In genomic region chr2:172095146-172095904, GRCh38 we compare ENCODE assay signal across 8 cellular contexts. TPM values are rescaled to one million over a fixed set of nuclear protein-coding genes. Genes with fewer than 3 reads are reported as not detected.
DNase-seq lines count a peak whose midpoint lies in the region; FAIRE-seq and TF ChIP-seq lines count a peak whose summit lies in the region.

No MANE protein-coding gene starts in this region.

- H3K4me3 Mint-ChIP-seq in brain: peak overlapping the region; percentile 80 to 87 (median 84)

- FAIRE-seq in HTR-8/SVneo (lab: Jason Lieb, UNC): peak; percentile 90

- peaks cover 40% of the 10 kb centered on the region for H3K4me1 Mint-ChIP-seq in brain

- peak overlapping the region in 3 of 5 experiments; percentile 51 to 93 (median 93) for H3K27ac Mint-ChIP-seq in brain

- TF ChIP-seq CTCF in brain (conservative IDR thresholded peaks at IDR 0.05): no peak

- peaks cover 6% of the 10 kb centered on the region for H3K36me3 Mint-ChIP-seq in brain

- H3K9me3 Mint-ChIP-seq in brain: peaks cover 0 to 5% (median 0%) of the 10 kb centered on the region in 5 experiments

- H3K27me3 Mint-ChIP-seq in brain: peaks cover 69% of the 10 kb centered on the region

- peak; percentile 22 for DNase-seq in DMS114 treated with DMSO at 0.1 percent for 48 hours (lab: John Stamatoyannopoulos, UW; ENCODE audit: unreplicated experiment)
- DNase-seq in HTR-8/SVneo (ENCODE audit: insufficient read length, low spot score): peak; percentile 64
- DNase-seq in T-helper 2 cell: peak in 4 of 5 experiments; percentile 48 to 82 (median 72)
- peak; percentile 83 for DNase-seq in iris pigment epithelial cell (ENCODE audit: low read depth)
- peak; percentile 56 for DNase-seq in stimulated activated CD4-positive, alpha-beta T cell treated with anti-CD3 and anti-CD28 coated beads, Interleukin-4, amount 100 ng/mL, for 24 hours
- no peak for DNase-seq in cerebellum (ENCODE audit: low spot score)
- no peak for DNase-seq in putamen (ENCODE audit: low spot score)

RNA-seq across cellular contexts. Expression of gene DLX2, which starts 7.4 kb away (rescaled TPM):
- 0.17 TPM for polyA plus RNA-seq in brain (ENCODE audit: insufficient read depth, low read depth, low replicate concordance)
- not detected for total RNA-seq in cerebellum

RNA-seq across cellular contexts. Expression of gene DLX1, which starts 10.0 kb away (rescaled TPM):
- polyA plus RNA-seq in brain (ENCODE audit: insufficient read depth, low read depth, low replicate concordance): 0.63 TPM
- total RNA-seq in cerebellum: not detected

Comparison
In these comparisons a context has a peak if more than half of its experiments do, and no peak if none do; other contexts are left out.
1. DNase-seq: peak in DMS114 treated with DMSO at 0.1 percent for 48 hours (single experiment), HTR-8/SVneo (single experiment), T-helper 2 cell (4 of 5), iris pigment epithelial cell (single experiment) and stimulated activated CD4-positive, alpha-beta T cell treated with anti-CD3 and anti-CD28 coated beads, Interleukin-4, amount 100 ng/mL, for 24 hours (single experiment); none in cerebellum (single experiment) and putamen (single experiment).